Comparison of ENCODE assay signal across 13 cellular contexts in genomic region chr7:139339025-139339424, GRCh38. TPM values are rescaled to one million over a fixed set of nuclear protein-coding genes. Genes with fewer than 3 reads are reported as not detected.
DNase-seq lines count a peak whose midpoint lies in the region; ATAC-seq and TF ChIP-seq lines count a peak whose summit lies in the region.
"Had no signal": no experiment of that assay in that cellular context is flagged by ENCODE, and none has a peak within 500 bp of the region (broad histone marks: within the 10 kb centered on the region; RNA-seq: fewer than 3 reads in every experiment).

No MANE protein-coding gene starts in this region.

- H3K36me3 Mint-ChIP-seq in activated T-cell treated with anti-CD3 and anti-CD28 coated beads, Interleukin-2, amount 50 U/mL, for 24 hours (ENCODE audit: low read depth) = peaks cover 34% of the 10 kb centered on the region
- H3K36me3 Mint-ChIP-seq in central memory CD8-positive, alpha-beta T cell (ENCODE audit: insufficient read depth) = peaks cover 29% of the 10 kb centered on the region
- peaks cover 4% of the 10 kb centered on the region for H3K36me3 Mint-ChIP-seq in progenitor cell of endocrine pancreas (ENCODE audit: insufficient read depth)

- no peak for TF ChIP-seq CTCF in progenitor cell of endocrine pancreas (IDR thresholded peaks at IDR 0.05; ENCODE audit: unreplicated experiment)

- DNase-seq in activated T-cell treated with anti-CD3 and anti-CD28 coated beads, Interleukin-2, amount 50 U/mL, for 24 hours = no peak
- DNase-seq in activated T-cell treated with anti-CD3 and anti-CD28 coated beads, Interleukin-2, amount 50 U/mL, for 48 hours = no peak
- DNase-seq in NCI-H82 treated with DMSO at 0.1 percent for 48 hours (lab: John Stamatoyannopoulos, UW; ENCODE audit: unreplicated experiment) (peak; percentile 85), progenitor cell of endocrine pancreas (ENCODE audit: low spot score, unreplicated experiment) (no peak), GM19240 (ENCODE audit: insufficient read length, low spot score) (no peak), hypothalamus (lab: John Stamatoyannopoulos, UW) (no peak)
- no peak for DNase-seq in central memory CD8-positive, alpha-beta T cell (ENCODE audit: low spot score in 2 of 2)
- DNase-seq: ACHN, caudate nucleus, DMS53, left ventricle myocardium inferior, NCI-H345 had no signal

- ATAC-seq in central memory CD8-positive, alpha-beta T cell (replicated peaks; ENCODE audit: extremely low read depth, poor library complexity, severe bottlenecking) = no peak
- no peak for ATAC-seq in GM19351 (IDR thresholded peaks at IDR 0.05; ENCODE audit: unreplicated experiment)

- H3K9me3 Mint-ChIP-seq in activated T-cell treated with anti-CD3 and anti-CD28 coated beads, Interleukin-2, amount 50 U/mL, for 24 hours = peaks cover 6% of the 10 kb centered on the region
- peaks cover 6% of the 10 kb centered on the region for H3K9me3 Mint-ChIP-seq in central memory CD8-positive, alpha-beta T cell
- peaks cover 5% of the 10 kb centered on the region for H3K9me3 Mint-ChIP-seq in progenitor cell of endocrine pancreas (ENCODE audit: low read depth)

- H3K27me3 Mint-ChIP-seq in activated T-cell treated with anti-CD3 and anti-CD28 coated beads, Interleukin-2, amount 50 U/mL, for 24 hours = peaks cover 3% of the 10 kb centered on the region
- peaks cover 10% of the 10 kb centered on the region for H3K27me3 Mint-ChIP-seq in central memory CD8-positive, alpha-beta T cell
- no peaks in the 10 kb centered on the region for H3K27me3 Mint-ChIP-seq in progenitor cell of endocrine pancreas

- peak overlapping the region; percentile 100 for H3K27ac Mint-ChIP-seq in activated T-cell treated with anti-CD3 and anti-CD28 coated beads, Interleukin-2, amount 50 U/mL, for 24 hours
- peak overlapping the region; percentile 99 for H3K27ac Mint-ChIP-seq in central memory CD8-positive, alpha-beta T cell (ENCODE audit: low read depth)
- H3K27ac Mint-ChIP-seq in progenitor cell of endocrine pancreas = peak overlapping the region; percentile 92

- peaks cover 30% of the 10 kb centered on the region for H3K4me1 Mint-ChIP-seq in activated T-cell treated with anti-CD3 and anti-CD28 coated beads, Interleukin-2, amount 50 U/mL, for 24 hours (ENCODE audit: low read depth)
- peaks cover 27% of the 10 kb centered on the region for H3K4me1 Mint-ChIP-seq in central memory CD8-positive, alpha-beta T cell
- H3K4me1 Mint-ChIP-seq in progenitor cell of endocrine pancreas (ENCODE audit: low read depth) = peaks cover 11% of the 10 kb centered on the region

- H3K4me3 Mint-ChIP-seq in activated T-cell treated with anti-CD3 and anti-CD28 coated beads, Interleukin-2, amount 50 U/mL, for 24 hours = peak overlapping the region; percentile 95
- H3K4me3 Mint-ChIP-seq in central memory CD8-positive, alpha-beta T cell = peak overlapping the region; percentile 91
- H3K4me3 Mint-ChIP-seq in progenitor cell of endocrine pancreas (ENCODE audit: low read depth) = peak overlapping the region; percentile 94

RNA-seq across cellular contexts. Expression of gene FMC1, which starts 2.1 kb away (rescaled TPM):
- 17.9 and 18.6 TPM in 2 replicates for total RNA-seq in progenitor cell of endocrine pancreas

RNA-seq across cellular contexts. Expression of gene LUC7L2, which starts 20.7 kb away (rescaled TPM):
- 90.9 and 94.7 TPM in 2 replicates for total RNA-seq in progenitor cell of endocrine pancreas
